ENCODE assay signal across 9 cellular contexts in genomic region chr4:128061566-128062536, GRCh38. TPM values are rescaled to one million over a fixed set of nuclear protein-coding genes. Genes with fewer than 3 reads are reported as not detected.
DNase-seq lines count a peak whose midpoint lies in the region; ATAC-seq, FAIRE-seq and TF ChIP-seq lines count a peak whose summit lies in the region.
"Had no signal": no experiment of that assay in that cellular context is flagged by ENCODE, and none has a peak within 500 bp of the region (broad histone marks: within the 10 kb centered on the region; RNA-seq: fewer than 3 reads in every experiment).

No MANE protein-coding gene starts in this region.

- peaks cover 26% of the 10 kb centered on the region for H3K79me2 ChIP-seq in PC-9 (ENCODE audit: low read depth)

- H3K27me3 Mint-ChIP-seq in activated T-helper 2 cell treated with anti-CD3 and anti-CD28 coated beads, Interferon-gamma antibody, Interleukin-2, Interleukin-4, amounts not matched to agents 10 μg/mL and 5 μg/mL and 100 μg/mL, durations not matched to agents 14 hours and 24 hours and 36 hours (ENCODE audit: low read depth): no peaks in the 10 kb centered on the region
- H3K27me3 Mint-ChIP-seq in nephron (ENCODE audit: low read depth): peaks cover 3% of the 10 kb centered on the region

- CTCF ChIA-PET in PC-9 (lab: Charles Lee): no interaction called here

- H3K4me3 Mint-ChIP-seq in activated T-helper 2 cell treated with anti-CD3 and anti-CD28 coated beads, Interferon-gamma antibody, Interleukin-2, Interleukin-4, amounts not matched to agents 10 μg/mL and 5 μg/mL and 100 μg/mL, durations not matched to agents 14 hours and 24 hours and 36 hours (ENCODE audit: low read depth): peak overlapping the region; percentile 90
- peak overlapping the region; percentile 91 to 97 (median 96) for H3K4me3 Mint-ChIP-seq in nephron

- BruUV-seq in PC-9 (replicated peaks; lab: Mats Ljungman, UMichigan): TSS peak; percentile 27

- H3K4me1 Mint-ChIP-seq in activated T-helper 2 cell treated with anti-CD3 and anti-CD28 coated beads, Interferon-gamma antibody, Interleukin-2, Interleukin-4, amounts not matched to agents 10 μg/mL and 5 μg/mL and 100 μg/mL, durations not matched to agents 14 hours and 24 hours and 36 hours (ENCODE audit: low read depth): peaks cover 12% of the 10 kb centered on the region
- H3K4me1 Mint-ChIP-seq in nephron: peaks cover 5% of the 10 kb centered on the region

- ATAC-seq in GM21423 (IDR thresholded peaks at IDR 0.05; ENCODE audit: unreplicated experiment): peak; percentile 37

- no peaks in the 10 kb centered on the region for H3F3A ChIP-seq in PC-9 (ENCODE audit: insufficient read depth, low read depth)

- peak overlapping the region; percentile 77 for H2AFZ ChIP-seq in PC-9

- no peaks in the 10 kb centered on the region for H3K36me3 Mint-ChIP-seq in activated T-helper 2 cell treated with anti-CD3 and anti-CD28 coated beads, Interferon-gamma antibody, Interleukin-2, Interleukin-4, amounts not matched to agents 10 μg/mL and 5 μg/mL and 100 μg/mL, durations not matched to agents 14 hours and 24 hours and 36 hours (ENCODE audit: low read depth)
- no peaks in the 10 kb centered on the region for H3K36me3 Mint-ChIP-seq in nephron (ENCODE audit: low read depth)

- peak overlapping the region; percentile 93 for H3K27ac ChIP-seq in PC-9

- H3K4me1 ChIP-seq in PC-9 (replicated peaks; ENCODE audit: insufficient read depth): peaks cover 4% of the 10 kb centered on the region; the same call in 1 of the 2 replicates

- intact Hi-C loops in PC-9 (cut with micrococcal nuclease; ENCODE audit: unreplicated experiment): loop anchor here (1.0 to 10.0 kb wide), 8 partner anchors 97 to 753 kb away; partner anchors contain the start of genes ABHD18, HSPA4L, MFSD8 and PGRMC2
- intact Hi-C loops in activated T-helper 2 cell treated with anti-CD3 and anti-CD28 coated beads, Interferon-gamma antibody, Interleukin-2, Interleukin-4, amounts not matched to agents 10 μg/mL and 5 μg/mL and 100 μg/mL, durations not matched to agents 14 hours and 24 hours and 36 hours (cut with micrococcal nuclease): loop anchor here (1.0 to 2.0 kb wide), 5 partner anchors 97 to 1031 kb away; partner anchors contain the start of genes ABHD18, HSPA4L, JADE1 and MFSD8

- H3K9me3 Mint-ChIP-seq in activated T-helper 2 cell treated with anti-CD3 and anti-CD28 coated beads, Interferon-gamma antibody, Interleukin-2, Interleukin-4, amounts not matched to agents 10 μg/mL and 5 μg/mL and 100 μg/mL, durations not matched to agents 14 hours and 24 hours and 36 hours: no peaks in the 10 kb centered on the region
- no peaks in the 10 kb centered on the region for H3K9me3 Mint-ChIP-seq in nephron

- POLR2A ChIA-PET in PC-9 (lab: Charles Lee; ENCODE audit: unreplicated experiment): interaction anchor here (0.5 to 1.1 kb wide), 5 partner anchors 54 to 132 kb away, joined by 3 to 12 read pairs (median 6); partner anchors contain the start of genes ABHD18 and MFSD8

- peak overlapping the region; percentile 67 for H3K27ac Mint-ChIP-seq in activated T-helper 2 cell treated with anti-CD3 and anti-CD28 coated beads, Interferon-gamma antibody, Interleukin-2, Interleukin-4, amounts not matched to agents 10 μg/mL and 5 μg/mL and 100 μg/mL, durations not matched to agents 14 hours and 24 hours and 36 hours
- peak overlapping the region; percentile 78 to 92 (median 90) for H3K27ac Mint-ChIP-seq in nephron

- peak overlapping the region; percentile 76 for H3K4me2 ChIP-seq in PC-9

- DNase-seq in DMS 273 treated with DMSO at 0.1 percent for 48 hours (lab: John Stamatoyannopoulos, UW): peak; percentile 10
- peak; percentile 42 for DNase-seq in HTR-8/SVneo (ENCODE audit: insufficient read length, low spot score)
- peak; percentile 52 to 56 for DNase-seq in PC-9
- peak; percentile 52 for DNase-seq in activated T-helper 2 cell treated with anti-CD3 and anti-CD28 coated beads, Interferon-gamma antibody, Interleukin-2, Interleukin-4, amounts not matched to agents 10 μg/mL and 5 μg/mL and 100 μg/mL, durations not matched to agents 14 hours and 24 hours and 36 hours (ENCODE audit: low spot score)
- peak; percentile 34 for DNase-seq in fibroblast of pulmonary artery (ENCODE audit: low read depth)
- peak; percentile 68 for DNase-seq in stimulated activated naive CD4-positive, alpha-beta T cell treated with Interleukin-2 at 50 U/mL for 16 hours (lab: John Stamatoyannopoulos, UW)

- H3K36me3 ChIP-seq in PC-9 (ENCODE audit: low read depth): no peaks in the 10 kb centered on the region

- no peaks in the 10 kb centered on the region for H3K9me2 ChIP-seq in PC-9 (ENCODE audit: insufficient read depth)

- no peak for FAIRE-seq in HTR-8/SVneo (lab: Jason Lieb, UNC)
- FAIRE-seq: islet of Langerhans had no signal

- H3K9me3 ChIP-seq in PC-9 (ENCODE audit: insufficient read depth, low read depth): no peaks in the 10 kb centered on the region

- H3K4me3 ChIP-seq in PC-9: peak overlapping the region; percentile 88
- H3K4me3 ChIP-seq in fibroblast of pulmonary artery (replicated peaks; ENCODE audit: low read depth, low read length): peak overlapping the region; percentile 82

- TF ChIP-seq CTCF in PC-9 (conservative IDR thresholded peaks at IDR 0.05) (no peak), fibroblast of pulmonary artery (IDR thresholded peaks at IDR 0.05; ENCODE audit: low read length, missing control alignments) (peak; percentile 6), nephron (IDR thresholded peaks at IDR 0.05; ENCODE audit: unreplicated experiment in 3 of 3) (no peak)

- no peaks in the 10 kb centered on the region for H3K27me3 ChIP-seq in PC-9 (ENCODE audit: insufficient read depth, low read depth)

- H4K20me1 ChIP-seq in PC-9 (ENCODE audit: insufficient read depth): no peaks in the 10 kb centered on the region

RNA-seq across cellular contexts. Expression of gene LARP1B, which starts 0.7 kb away (rescaled TPM):
- 17.7 and 22.0 TPM in 2 replicates for total RNA-seq in PC-9 (2021)
- total RNA-seq in activated T-helper 2 cell treated with anti-CD3 and anti-CD28 coated beads, Interferon-gamma antibody, Interleukin-2, Interleukin-4, amounts not matched to agents 10 μg/mL and 5 μg/mL and 100 μg/mL, durations not matched to agents 14 hours and 24 hours and 36 hours: 31.9 and 32.2 TPM in 2 replicates

Comparison
In these comparisons a context has a peak if more than half of its experiments do, and no peak if none do; other contexts are left out.
1. Peak in every context shown above with its lines: DNase-seq, ATAC-seq, H3K4me3 ChIP-seq and H3K27ac ChIP-seq.
2. DNase-seq: peak in every context shown above with its lines; median percentile 68 in stimulated activated naive CD4-positive, alpha-beta T cell treated with Interleukin-2 at 50 U/mL for 16 hours; 54 in PC-9; 52 in activated T-helper 2 cell treated with anti-CD3 and anti-CD28 coated beads, Interferon-gamma antibody, Interleukin-2, Interleukin-4, amounts not matched to agents 10 μg/mL and 5 μg/mL and 100 μg/mL, durations not matched to agents 14 hours and 24 hours and 36 hours; 42 in HTR-8/SVneo; 34 in fibroblast of pulmonary artery; 10 in DMS 273 treated with DMSO at 0.1 percent for 48 hours.